In genomic region chr1:240582953-240583352, GRCh38 we compare ENCODE assay signal across 28 cellular contexts. TPM values are rescaled to one million over a fixed set of nuclear protein-coding genes. Genes with fewer than 3 reads are reported as not detected.
DNase-seq lines count a peak whose midpoint lies in the region; ATAC-seq, FAIRE-seq and TF ChIP-seq lines count a peak whose summit lies in the region.
"Had no signal": no experiment of that assay in that cellular context is flagged by ENCODE, and none has a peak within 500 bp of the region (broad histone marks: within the 10 kb centered on the region; RNA-seq: fewer than 3 reads in every experiment).

No MANE protein-coding gene starts in this region.

- CTCF ChIA-PET in HepG2 (lab: Yijun Ruan, JAX; ENCODE audit: low intra/inter-chr PET ratio, low total read pairs) = no interaction called here

- H3K4me2 ChIP-seq in HepG2 (ENCODE audit: low read depth, low read length) (no peak overlapping the region), fibroblast of lung (ENCODE audit: extremely low read depth, insufficient read depth, low read length) (peak overlapping the region; percentile 40), smooth muscle cell (peak overlapping the region; percentile 40)
- H3K4me2 ChIP-seq: neural progenitor cell had no signal

- H3K4me1 ChIP-seq in HepG2 (ENCODE audit: insufficient read depth, low read length) = no peaks in the 10 kb centered on the region
- no peaks in the 10 kb centered on the region for H3K4me1 ChIP-seq in right lobe of liver
- H3K4me1 ChIP-seq in fibroblast of lung (ENCODE audit: control insufficient read depth, extremely low read depth, insufficient read depth, low read length) = no peaks in the 10 kb centered on the region
- no peaks in the 10 kb centered on the region for H3K4me1 ChIP-seq in smooth muscle cell (ENCODE audit: low read depth)
- H3K4me1 ChIP-seq: left ventricle myocardium inferior, neural progenitor cell had no signal

- H3K36me3 ChIP-seq in HepG2 (replicated peaks in 1 of 2; ENCODE audit: control insufficient read depth in 1 of 2, insufficient read depth in 2 of 2, low read length in 2 of 2) = no peaks in the 10 kb centered on the region
- peaks cover 0 to 2% (median 0%) of the 10 kb centered on the region in 4 donors for H3K36me3 ChIP-seq in right lobe of liver
- H3K36me3 ChIP-seq in fibroblast of lung (ENCODE audit: control insufficient read depth, insufficient read depth, low read length) = no peaks in the 10 kb centered on the region
- H3K36me3 ChIP-seq in smooth muscle cell (ENCODE audit: low read depth) = no peaks in the 10 kb centered on the region
- H3K36me3 ChIP-seq: left ventricle myocardium inferior, neural progenitor cell, thoracic aorta had no signal

- no peak for TF ChIP-seq POLR2A in HepG2 (IDR thresholded peaks at IDR 0.05; ENCODE audit: insufficient read depth in 1 of 2, low read depth in 2 of 2, low read length in 2 of 2)
- no peak for TF ChIP-seq POLR2A in right lobe of liver (IDR thresholded peaks at IDR 0.05)

- no peak for TF ChIP-seq EP300 in HepG2 (IDR thresholded peaks at IDR 0.05; ENCODE audit: low read depth in 2 of 2, low read length in 2 of 2)
- no peak for TF ChIP-seq EP300 in HepG2 (CRISPR knock-in tag; IDR thresholded peaks at IDR 0.05; ENCODE audit: borderline replicate concordance)

- ATAC-seq in HepG2 (no peak), right lobe of liver (no peak), SK-N-SH treated with all-trans-retinoic acid at 6 μM for 48 hours (no peak), GM18511 (IDR thresholded peaks at IDR 0.05; ENCODE audit: unreplicated experiment) (no peak)
- ATAC-seq: activated CD8-positive, alpha-beta T cell treated with anti-CD3 and anti-CD28 coated beads, Interleukin-2, amount 10 ng/mL, durations not matched to agents 7 days and 5 days; CD8-positive, alpha-beta T cell; stimulated activated naive CD8-positive, alpha-beta T cell treated with anti-CD3 and anti-CD28 coated beads, Interleukin-15, amount 100 ng/mL, for 72 hours had no signal

- H3K4me3 ChIP-seq in HepG2 (replicated peaks in 1 of 3; ENCODE audit: insufficient read depth in 1 of 3, low read depth in 2 of 3, low read length in 3 of 3) = no peak overlapping the region
- no peak overlapping the region for H3K4me3 ChIP-seq in right lobe of liver
- H3K4me3 ChIP-seq in fibroblast of lung (replicated peaks in 1 of 4; ENCODE audit: control extremely low read depth in 1 of 4, insufficient read depth in 1 of 4, low read depth in 3 of 4, low read length in 4 of 4) = no peak overlapping the region
- no peak overlapping the region for H3K4me3 ChIP-seq in smooth muscle cell
- H3K4me3 ChIP-seq: left ventricle myocardium inferior, neural progenitor cell, SK-N-MC, thoracic aorta had no signal

- TF ChIP-seq RAD21 in HepG2 (CRISPR knock-in tag; IDR thresholded peaks at IDR 0.05) = no peak

- H3K9ac ChIP-seq in HepG2 (ENCODE audit: insufficient read depth, low read depth, low read length) (no peak overlapping the region), fibroblast of lung (ENCODE audit: insufficient read depth, low read length) (no peak overlapping the region), smooth muscle cell (ENCODE audit: low read depth) (no peak overlapping the region)
- H3K9ac ChIP-seq: neural progenitor cell had no signal

- DNase-seq in HepG2 (ENCODE audit: low spot score) (no peak), right lobe of liver (no peak), fibroblast of lung (ENCODE audit: low read depth in 2 of 2) (peak in 1 of 2 donors; percentile 12), smooth muscle cell (lab: John Stamatoyannopoulos, UW; ENCODE audit: unreplicated experiment) (no peak), foreskin melanocyte (no peak), HT-29 (ENCODE audit: low spot score) (no peak)
- DNase-seq: activated CD4-positive, alpha-beta T cell treated with anti-CD3 and anti-CD28 coated beads for 4 hours; activated CD8-positive, alpha-beta T cell treated with anti-CD3 and anti-CD28 coated beads, Interleukin-2, amount 10 ng/mL, durations not matched to agents 7 days and 5 days; activated naive CD4-positive, alpha-beta T cell treated with anti-CD3 and anti-CD28 coated beads, Interleukin-2, amount 50 U/mL, for 16 hours; amniotic stem cell; CD8-positive, alpha-beta T cell; DMS153; left ventricle myocardium inferior; mesendoderm; MM.1S; NCI-H2029; NCI-H526; OCI-M1; stimulated activated CD4-positive, alpha-beta T cell treated with anti-CD3 and anti-CD28 coated beads, Interleukin-2, amount 100 ng/mL, for 48 hours; stimulated activated naive CD8-positive, alpha-beta T cell treated with anti-CD3 and anti-CD28 coated beads, Interleukin-15, amount 100 ng/mL, for 72 hours had no signal

- H3K9me3 ChIP-seq in HepG2 (ENCODE audit: low read length) (no peaks in the 10 kb centered on the region), right lobe of liver (no peaks in the 10 kb centered on the region), fibroblast of lung (ENCODE audit: control insufficient read depth, insufficient read depth, low read depth, low read length) (no peaks in the 10 kb centered on the region), smooth muscle cell (replicated peaks; ENCODE audit: low read depth) (no peaks in the 10 kb centered on the region)
- H3K9me3 ChIP-seq: left ventricle myocardium inferior, thoracic aorta had no signal

- FAIRE-seq in HepG2 (lab: Jason Lieb, UNC) = no peak
- FAIRE-seq: islet of Langerhans had no signal

- intact Hi-C loops in HepG2 (cut with micrococcal nuclease; ENCODE audit: unreplicated experiment) (no loop called here), right lobe of liver (cut with DNase I) (no loop called here)

- H3K27me3 ChIP-seq in HepG2 (ENCODE audit: control insufficient read depth in 1 of 2, insufficient read depth in 2 of 2, low read length in 2 of 2) = no peaks in the 10 kb centered on the region; a peak in 1 of 5 replicates
- H3K27me3 ChIP-seq in right lobe of liver = no peaks in the 10 kb centered on the region
- H3K27me3 ChIP-seq in fibroblast of lung (ENCODE audit: control insufficient read depth, insufficient read depth, low read length) = no peaks in the 10 kb centered on the region
- H3K27me3 ChIP-seq in smooth muscle cell (ENCODE audit: low read depth) = no peaks in the 10 kb centered on the region
- H3K27me3 ChIP-seq: neural progenitor cell had no signal

- H3F3A ChIP-seq in smooth muscle cell (ENCODE audit: low read depth) = peaks cover 5% of the 10 kb centered on the region

- no peak overlapping the region for H2AFZ ChIP-seq in HepG2 (ENCODE audit: low read length)
- peak overlapping the region; percentile 26 for H2AFZ ChIP-seq in fibroblast of lung (ENCODE audit: low read length)
- peak overlapping the region; percentile 35 for H2AFZ ChIP-seq in smooth muscle cell (ENCODE audit: low read depth)
- H2AFZ ChIP-seq: neural progenitor cell had no signal

- in situ Hi-C loops in HepG2 (cut with HindIII; ENCODE audit: extremely low pct_ligation_motif_present, low pct_unique_long_range_greater_than_20kb) = no loop called here

- WGBS in HepG2 (ENCODE audit: low lambda C conversion rate) = 9% methylated on average over 4 of the region's 4 CpGs
- WGBS in right lobe of liver (ENCODE audit: insufficient coverage, low coverage, low lambda C conversion rate, missing lambda C conversion rate) = 67% methylated on average over 4 of the region's 4 CpGs
- 37% methylated on average over 4 of the region's 4 CpGs for WGBS in smooth muscle cell (ENCODE audit: low lambda C conversion rate)

- no peaks in the 10 kb centered on the region for H4K20me1 ChIP-seq in HepG2 (ENCODE audit: insufficient read depth, low read length)
- H4K20me1 ChIP-seq in fibroblast of lung (ENCODE audit: control insufficient read depth, extremely low read depth, insufficient read depth, low read length) = no peaks in the 10 kb centered on the region
- no peaks in the 10 kb centered on the region for H4K20me1 ChIP-seq in smooth muscle cell (ENCODE audit: low read depth)

- H3K27ac ChIP-seq in HepG2 (ENCODE audit: extremely low read length, insufficient read depth, low read length) = no peak overlapping the region
- no peak overlapping the region for H3K27ac ChIP-seq in right lobe of liver
- no peak overlapping the region for H3K27ac ChIP-seq in fibroblast of lung (ENCODE audit: insufficient read depth, low read length)
- no peak overlapping the region for H3K27ac ChIP-seq in smooth muscle cell (ENCODE audit: low read depth)
- H3K27ac ChIP-seq: 22Rv1, left ventricle myocardium inferior, neural progenitor cell, SK-N-MC, thoracic aorta had no signal

- no peaks in the 10 kb centered on the region for H3K79me2 ChIP-seq in HepG2 (ENCODE audit: insufficient read depth, low read length)
- H3K79me2 ChIP-seq in fibroblast of lung (ENCODE audit: control insufficient read depth, insufficient read depth, low read length) = no peaks in the 10 kb centered on the region
- H3K79me2 ChIP-seq in smooth muscle cell (ENCODE audit: low read depth) = no peaks in the 10 kb centered on the region

- no TSS peak for BruUV-seq in HepG2 (replicated peaks; lab: Mats Ljungman, UMichigan)

- POLR2A ChIA-PET in HepG2 (lab: Yijun Ruan, JAX) = no interaction called here

- TF ChIP-seq CTCF in HepG2 (CRISPR knock-in tag; IDR thresholded peaks at IDR 0.05) (no peak), right lobe of liver (IDR thresholded peaks at IDR 0.05) (no peak), fibroblast of lung (conservative IDR thresholded peaks at IDR 0.05 in 1 of 2, IDR thresholded peaks at IDR 0.05 in 1 of 2; ENCODE audit: low read depth in 1 of 2, low read length in 2 of 2) (no peak), smooth muscle cell (IDR thresholded peaks at IDR 0.05; ENCODE audit: borderline replicate concordance, insufficient read depth, poor library complexity, severe bottlenecking) (no peak)

RNA-seq across cellular contexts. Expression of gene GREM2, which starts 29.0 kb away (rescaled TPM):
- not detected in 2 replicates for total RNA-seq in HepG2 (2016; rRNA removed; fragmentation: Illumina TruSeq; extraction: Trizol)
- not detected in 2 replicates for total RNA-seq in HepG2 (2016; cell fraction: cytosol; rRNA removed; fragmentation: Illumina TruSeq; extraction: Trizol; ENCODE audit: low read depth)
- total RNA-seq in HepG2 (2016; cell fraction: insoluble cytoplasmic fraction; rRNA removed; fragmentation: Illumina TruSeq; extraction: Trizol) = not detected in 2 replicates
- not detected in 2 replicates for total RNA-seq in HepG2 (2016; cell fraction: membrane; rRNA removed; fragmentation: Illumina TruSeq; extraction: Trizol)
- not detected in 2 replicates for total RNA-seq in HepG2 (2016; cell fraction: nucleus; rRNA removed; fragmentation: Illumina TruSeq; extraction: Trizol)
- 0.07 and 0.10 TPM in 2 replicates for polyA plus RNA-seq in HepG2 (2011; rRNA removed)
- 0.04 and 0.08 TPM in 2 replicates for polyA plus RNA-seq in HepG2 (2011; cell fraction: cytosol; rRNA removed)
- 0.03 and 0.12 TPM in 2 replicates for polyA plus RNA-seq in HepG2 (2011; cell fraction: nucleus; rRNA removed)
- 0.44 and 2.0 TPM in 2 replicates for polyA plus RNA-seq in HepG2 (2012)
- polyA plus RNA-seq in HepG2 (2016; cell fraction: cytosol; fragmentation: Illumina TruSeq; extraction: Trizol; ENCODE audit: low read depth) = not detected in 2 replicates
- not detected in 2 replicates for polyA plus RNA-seq in HepG2 (2016; cell fraction: insoluble cytoplasmic fraction; fragmentation: Illumina TruSeq; extraction: Trizol; ENCODE audit: low read depth)
- polyA plus RNA-seq in HepG2 (2016; cell fraction: membrane; fragmentation: Illumina TruSeq; extraction: Trizol; ENCODE audit: low read depth) = not detected in 2 replicates
- not detected in 2 replicates for polyA plus RNA-seq in HepG2 (2016; cell fraction: nucleus; fragmentation: Illumina TruSeq; extraction: Trizol; ENCODE audit: insufficient read depth, low read depth)
- 0.06 TPM in 1 of 2 replicates, not detected in the other for polyA minus RNA-seq in HepG2 (2011; rRNA and poly(A)+ RNA removed; ENCODE audit: low replicate concordance)
- polyA minus RNA-seq in HepG2 (2011; cell fraction: cytosol; rRNA and poly(A)+ RNA removed) = not detected in 2 replicates
- polyA minus RNA-seq in HepG2 (2011; cell fraction: nucleus; rRNA and poly(A)+ RNA removed) = not detected in 2 replicates
- 10 to 100 TPM in 5 of 6 experiments, 1 to 10 TPM in 1; 5.1 to 27.4 (median 12.7) TPM for total RNA-seq in right lobe of liver
- 4.9 and 21.1 TPM in 2 replicates for total RNA-seq in fibroblast of lung
- 6.9 and 26.1 TPM in 2 replicates for polyA plus RNA-seq in fibroblast of lung
- 6.9 and 26.9 TPM in 2 replicates for polyA plus RNA-seq in fibroblast of lung (2012)
- 2.8 and 7.7 TPM in 2 replicates for polyA minus RNA-seq in fibroblast of lung (ENCODE audit: low replicate concordance)
- total RNA-seq in smooth muscle cell = 8.0 and 9.1 TPM in 2 replicates
- 14.1 and 15.1 TPM in 2 replicates for polyA plus RNA-seq in smooth muscle cell
- total RNA-seq in HT-29 (2014; rRNA removed; shearing (Covaris generic)) = not detected in 2 replicates
- total RNA-seq: activated CD8-positive, alpha-beta T cell treated with anti-CD3 and anti-CD28 coated beads, Interleukin-2, amount 10 ng/mL, durations not matched to agents 7 days and 5 days; CD8-positive, alpha-beta T cell; G401; left ventricle myocardium inferior had no signal
